Comparison of ENCODE assay signal across 22 cellular contexts in genomic region chr12:57160021-57160420, GRCh38. TPM values are rescaled to one million over a fixed set of nuclear protein-coding genes. Genes with fewer than 3 reads are reported as not detected.
"Had no signal": no experiment of that assay in that cellular context is flagged by ENCODE, and none has a peak within 500 bp of the region (broad histone marks: within the 10 kb centered on the region; RNA-seq: fewer than 3 reads in every experiment).

No MANE protein-coding gene starts in this region.

- H3K9me3 ChIP-seq: left lung, pancreas, sigmoid colon, tibial nerve had no signal

- H3K36me3 Mint-ChIP-seq: activated CD4-positive, alpha-beta memory T cell treated with anti-CD3 and anti-CD28 coated beads for 36 hours; activated naive CD8-positive, alpha-beta T cell treated with anti-CD3 and anti-CD28 coated beads, Interleukin-2, amount 10 ng/mL, durations not matched to agents 7 days and 5 days; stimulated activated naive B cell treated with anti-CD40 and anti-IgM and Interleukin-4, amounts not matched to agents 10 μg/mL and 1 μg/mL and 100 μg/mL, for 72 hours had no signal

- H3K27ac Mint-ChIP-seq: activated B cell treated with CpG ODN at 0.5 μM for 24 hours; activated CD4-positive, alpha-beta memory T cell treated with anti-CD3 and anti-CD28 coated beads for 36 hours; activated naive CD8-positive, alpha-beta T cell treated with anti-CD3 and anti-CD28 coated beads, Interleukin-2, amount 10 ng/mL, durations not matched to agents 7 days and 5 days; stimulated activated naive B cell treated with anti-CD40 and anti-IgM and Interleukin-4, amounts not matched to agents 10 μg/mL and 1 μg/mL and 100 μg/mL, for 72 hours; T-cell had no signal

- H3K4me1 ChIP-seq: pancreas had no signal

- H3K4me3 ChIP-seq: left lung, pancreas, sigmoid colon, tibial nerve had no signal

- H3K9me3 Mint-ChIP-seq: activated B cell treated with CpG ODN at 0.5 μM for 24 hours; activated CD4-positive, alpha-beta memory T cell treated with anti-CD3 and anti-CD28 coated beads for 36 hours; activated naive CD8-positive, alpha-beta T cell treated with anti-CD3 and anti-CD28 coated beads, Interleukin-2, amount 10 ng/mL, durations not matched to agents 7 days and 5 days; brain; central memory CD8-positive, alpha-beta T cell; effector memory CD8-positive, alpha-beta T cell; naive thymus-derived CD4-positive, alpha-beta T cell; T-cell had no signal

- H3K27ac ChIP-seq: pancreas had no signal

- H3K27me3 Mint-ChIP-seq: activated CD4-positive, alpha-beta memory T cell treated with anti-CD3 and anti-CD28 coated beads for 36 hours; brain; naive thymus-derived CD4-positive, alpha-beta T cell had no signal

- ATAC-seq: effector memory CD8-positive, alpha-beta T cell; naive thymus-derived CD4-positive, alpha-beta T cell; SK-N-SH treated with all-trans-retinoic acid at 6 μM for 48 hours; stimulated activated naive B cell treated with anti-CD40 and anti-IgM and Interleukin-4, amounts not matched to agents 10 μg/mL and 1 μg/mL and 100 μg/mL, for 72 hours; T-cell had no signal

- H3K36me3 ChIP-seq: pancreas had no signal

- H3K27me3 ChIP-seq: left lung, pancreas, sigmoid colon, tibial nerve had no signal

- H3K4me3 Mint-ChIP-seq: activated B cell treated with CpG ODN at 0.5 μM for 24 hours; activated CD4-positive, alpha-beta memory T cell treated with anti-CD3 and anti-CD28 coated beads for 36 hours; activated naive CD8-positive, alpha-beta T cell treated with anti-CD3 and anti-CD28 coated beads, Interleukin-2, amount 10 ng/mL, durations not matched to agents 7 days and 5 days; brain; central memory CD8-positive, alpha-beta T cell; effector memory CD8-positive, alpha-beta T cell; naive thymus-derived CD4-positive, alpha-beta T cell; stimulated activated naive B cell treated with anti-CD40 and anti-IgM and Interleukin-4, amounts not matched to agents 10 μg/mL and 1 μg/mL and 100 μg/mL, for 72 hours; T-cell had no signal

- H3K4me1 Mint-ChIP-seq: brain had no signal

- DNase-seq: activated B cell treated with CpG ODN at 0.5 μM for 24 hours; activated CD4-positive, alpha-beta memory T cell treated with anti-CD3 and anti-CD28 coated beads for 36 hours; activated CD4-positive, alpha-beta T cell treated with anti-CD3 and anti-CD28 coated beads for 4 hours; activated naive CD4-positive, alpha-beta T cell; activated naive CD8-positive, alpha-beta T cell treated with anti-CD3 and anti-CD28 coated beads, Interleukin-2, amount 10 ng/mL, durations not matched to agents 7 days and 5 days; cortex of kidney; effector memory CD8-positive, alpha-beta T cell; foreskin melanocyte; naive thymus-derived CD4-positive, alpha-beta T cell; stimulated activated CD4-positive, alpha-beta T cell treated with anti-CD3 and anti-CD28 coated beads, Interleukin-4, amount 100 ng/mL, for 4 hours; stimulated activated naive B cell treated with anti-CD40 and anti-IgM and Interleukin-4, amounts not matched to agents 10 μg/mL and 1 μg/mL and 100 μg/mL, for 72 hours; T-cell; T-helper 9 cell had no signal

RNA-seq across cellular contexts. Expression of gene LRP1-AS, which starts 12.6 kb away (rescaled TPM):
- total RNA-seq: activated B cell treated with CpG ODN at 0.5 μM for 24 hours; activated CD4-positive, alpha-beta memory T cell treated with anti-CD3 and anti-CD28 coated beads for 36 hours; activated naive CD8-positive, alpha-beta T cell treated with anti-CD3 and anti-CD28 coated beads, Interleukin-2, amount 10 ng/mL, durations not matched to agents 7 days and 5 days; left lung; mucosa of gallbladder; naive thymus-derived CD4-positive, alpha-beta T cell; pancreas; sigmoid colon; subcutaneous adipose tissue; T-cell; tibial nerve had no signal

RNA-seq across cellular contexts. Expression of gene NXPH4, which starts 56.6 kb away (rescaled TPM):
- total RNA-seq: sigmoid colon, subcutaneous adipose tissue had no signal
